16 cellular contexts compared by ENCODE assay signal in the genomic region with DNA sequence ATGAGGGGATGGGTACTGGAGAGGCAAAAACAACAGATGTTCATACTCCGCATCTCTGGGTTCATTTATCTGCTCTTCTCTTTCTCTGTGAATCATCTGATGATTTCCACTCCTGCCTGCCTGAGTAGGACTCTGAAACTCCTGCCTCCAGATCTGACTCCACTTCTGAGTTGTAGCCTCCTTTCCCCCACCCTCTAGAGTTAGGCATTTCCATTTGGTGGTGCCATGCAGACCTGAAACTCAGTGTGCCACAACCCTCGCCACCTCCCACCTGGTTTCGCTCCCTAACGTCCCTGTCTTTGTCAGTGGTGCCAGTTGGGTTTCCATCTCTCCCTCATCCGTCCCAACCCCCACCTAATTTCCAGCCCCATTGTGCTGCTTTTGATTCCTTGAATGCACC.
DNase-seq lines count a peak whose midpoint lies in the region; ATAC-seq and TF ChIP-seq lines count a peak whose summit lies in the region.
"Had no signal": no experiment of that assay in that cellular context is flagged by ENCODE, and none has a peak within 500 bp of the region (broad histone marks: within the 10 kb centered on the region; RNA-seq: fewer than 3 reads in every experiment).

No MANE protein-coding gene starts in this region.

- POLR2A ChIA-PET in MCF 10A (lab: Yijun Ruan, JAX): no interaction called here

- H3K36me3 Mint-ChIP-seq in IgD-negative memory B cell: peaks cover 34% of the 10 kb centered on the region
- H3K36me3 Mint-ChIP-seq in activated naive CD4-positive, alpha-beta T cell treated with anti-CD3 and anti-CD28 coated beads, Interleukin-2, amount 50 U/mL, for 72 hours: peaks cover 4 to 21% of the 10 kb centered on the region in 2 donors
- no peaks in the 10 kb centered on the region for H3K36me3 Mint-ChIP-seq in MCF 10A (ENCODE audit: insufficient read depth, unreplicated experiment)

- ATAC-seq in activated naive CD4-positive, alpha-beta T cell treated with anti-CD3 and anti-CD28 coated beads, Interleukin-2, amount 50 U/mL, for 72 hours: peak; percentile 84 to 91
- ATAC-seq: SK-N-SH treated with all-trans-retinoic acid at 6 μM for 48 hours had no signal

- H3K27ac Mint-ChIP-seq in IgD-negative memory B cell (peak overlapping the region in 2 of 3 donors; percentile 76 to 78), MCF 10A (ENCODE audit: low read depth, unreplicated experiment) (no peak overlapping the region)
- peak overlapping the region; percentile 61 to 75 for H3K27ac Mint-ChIP-seq in activated naive CD4-positive, alpha-beta T cell treated with anti-CD3 and anti-CD28 coated beads, Interleukin-2, amount 50 U/mL, for 72 hours
- H3K27ac Mint-ChIP-seq: nephron, progenitor cell of endocrine pancreas had no signal

- BruUV-seq in MCF 10A (replicated peaks; lab: Mats Ljungman, UMichigan): no TSS peak

- TF ChIP-seq CTCF in MCF 10A (IDR thresholded peaks at IDR 0.05; ENCODE audit: unreplicated experiment): no peak

- intact Hi-C loops in MCF 10A (cut with micrococcal nuclease): no loop called here

- peaks cover 0 to 4% (median 0%) of the 10 kb centered on the region in 3 donors for H3K9me3 Mint-ChIP-seq in IgD-negative memory B cell
- peaks cover 0 to 4% of the 10 kb centered on the region in 2 donors for H3K9me3 Mint-ChIP-seq in activated naive CD4-positive, alpha-beta T cell treated with anti-CD3 and anti-CD28 coated beads, Interleukin-2, amount 50 U/mL, for 72 hours
- no peaks in the 10 kb centered on the region for H3K9me3 Mint-ChIP-seq in MCF 10A (ENCODE audit: unreplicated experiment)
- H3K9me3 Mint-ChIP-seq: nephron had no signal

- CTCF ChIA-PET in MCF 10A (lab: Yijun Ruan, JAX): no interaction called here

- H3K4me3 Mint-ChIP-seq in IgD-negative memory B cell (peak overlapping the region; percentile 12 to 85 (median 44)), MCF 10A (ENCODE audit: unreplicated experiment) (no peak overlapping the region)
- H3K4me3 Mint-ChIP-seq: nephron had no signal

- DNase-seq in Ammon's horn (ENCODE audit: low spot score): peak; percentile 13
- DNase-seq in activated naive CD4-positive, alpha-beta T cell treated with anti-CD3 and anti-CD28 coated beads, Interleukin-2, amount 50 U/mL, for 72 hours (ENCODE audit: low spot score in 2 of 2): peak; percentile 54 to 70
- DNase-seq in stimulated activated CD4-positive, alpha-beta T cell treated with anti-CD3 and anti-CD28 coated beads, Interleukin-1b, Interleukin-23, amount 100 ng/mL, for 48 hours: peak; percentile 74
- DNase-seq in SKM-1 (lab: John Stamatoyannopoulos, UW; ENCODE audit: unreplicated experiment): no peak
- no peak for DNase-seq in KBM-7
- DNase-seq in MCF 10A (ENCODE audit: unreplicated experiment): no peak
- DNase-seq in NCI-H2171 treated with DMSO at 0.1 percent for 48 hours (lab: John Stamatoyannopoulos, UW): no peak
- DNase-seq: Caco-2, EL, KG1, NCI-H1048, NCI-H748 treated with DMSO at 0.1 percent for 48 hours had no signal

- H3K27me3 Mint-ChIP-seq in IgD-negative memory B cell (no peaks in the 10 kb centered on the region), MCF 10A (ENCODE audit: insufficient read depth, unreplicated experiment) (peaks cover 75% of the 10 kb centered on the region)

- in situ Hi-C loops in KBM-7 (cut with MboI; ENCODE audit: low pct_unique_long_range_greater_than_20kb, low sequenced_read_pairs): no loop called here

- H3K4me1 Mint-ChIP-seq in IgD-negative memory B cell: peaks cover 56 to 76% (median 72%) of the 10 kb centered on the region in 3 donors
- no peaks in the 10 kb centered on the region for H3K4me1 Mint-ChIP-seq in MCF 10A (ENCODE audit: insufficient read depth, unreplicated experiment)

Comparison
In these comparisons a context has a peak if more than half of its experiments do, and no peak if none do; other contexts are left out.
1. DNase-seq: peak in Ammon's horn (single experiment), activated naive CD4-positive, alpha-beta T cell treated with anti-CD3 and anti-CD28 coated beads, Interleukin-2, amount 50 U/mL, for 72 hours (2 of 2) and stimulated activated CD4-positive, alpha-beta T cell treated with anti-CD3 and anti-CD28 coated beads, Interleukin-1b, Interleukin-23, amount 100 ng/mL, for 48 hours (single experiment); none in SKM-1 (single experiment), KBM-7 (single experiment), MCF 10A (single experiment) and NCI-H2171 treated with DMSO at 0.1 percent for 48 hours (single experiment).